Comparison of ENCODE assay signal across 8 cellular contexts in genomic region chrX:134374910-134375309, GRCh38. TPM values are rescaled to one million over a fixed set of nuclear protein-coding genes. Genes with fewer than 3 reads are reported as not detected.
A peak's percentile ranks its signal among the peaks of the same experiment; 100 is the strongest.
DNase-seq lines count a peak whose midpoint lies in the region; ATAC-seq, FAIRE-seq and TF ChIP-seq lines count a peak whose summit lies in the region.

No MANE protein-coding gene starts in this region.

- TF ChIP-seq CTCF in A549 (IDR thresholded peaks at IDR 0.05) = no peak
- no peak for TF ChIP-seq CTCF in activated B cell treated with CpG ODN at 0.5 μM for 24 hours (IDR thresholded peaks at IDR 0.05)
- no peak for TF ChIP-seq CTCF in hepatocyte (IDR thresholded peaks at IDR 0.05; ENCODE audit: poor library complexity)
- TF ChIP-seq CTCF in stomach (IDR thresholded peaks at IDR 0.05) = no peak

- CTCF ChIA-PET in A549 (lab: Yijun Ruan, JAX) = no interaction called here
- CTCF ChIA-PET in activated B cell treated with CpG ODN at 0.5 μM for 24 hours (lab: Charles Lee) = interaction anchor here (1.6 kb wide), 1 partner anchor 21 kb away, joined by 7 read pairs; no protein-coding TSS in a partner anchor

- H3K9me3 Mint-ChIP-seq in activated B cell treated with CpG ODN at 0.5 μM for 24 hours = no peaks in the 10 kb centered on the region

- POLR2A ChIA-PET in A549 (lab: Yijun Ruan, JAX) = no interaction called here
- POLR2A ChIA-PET in activated B cell treated with CpG ODN at 0.5 μM for 24 hours (lab: Charles Lee) = no interaction called here

- H2AFZ ChIP-seq in hepatocyte = no peak overlapping the region

- 88% methylated on average over 2 of the region's 2 CpGs for WGBS in A549 (ENCODE audit: missing lambda C conversion rate)
- WGBS in hepatocyte (ENCODE audit: low lambda C conversion rate, missing lambda C conversion rate) = 75% methylated on average over 2 of the region's 2 CpGs
- 81 to 92% (median 84%) methylated on average over 2 of the region's 2 CpGs for WGBS in stomach, 5 donors

- H3K79me2 ChIP-seq in hepatocyte = peaks cover 38% of the 10 kb centered on the region

- TF ChIP-seq RAD21 in A549 (conservative IDR thresholded peaks at IDR 0.05 in 1 of 2, IDR thresholded peaks at IDR 0.05 in 1 of 2) = no peak

- H3K27me3 ChIP-seq in HAP-1 (ENCODE audit: low read depth) = no peaks in the 10 kb centered on the region
- no peaks in the 10 kb centered on the region for H3K27me3 ChIP-seq in hepatocyte
- no peaks in the 10 kb centered on the region for H3K27me3 ChIP-seq in stomach

- H3K27ac ChIP-seq in A549 (no peak overlapping the region), hepatocyte (peak overlapping the region; percentile 96), stomach (no peak overlapping the region)

- peaks cover 15% of the 10 kb centered on the region for H3K36me3 Mint-ChIP-seq in activated B cell treated with CpG ODN at 0.5 μM for 24 hours (ENCODE audit: low read depth)

- peaks cover 15% of the 10 kb centered on the region; the same call in 2 of the 3 replicates for H3K4me1 ChIP-seq in A549
- H3K4me1 ChIP-seq in HAP-1 = peaks cover 28% of the 10 kb centered on the region
- peaks cover 3% of the 10 kb centered on the region for H3K4me1 ChIP-seq in hepatocyte (ENCODE audit: insufficient read depth)
- H3K4me1 ChIP-seq in stomach = peaks cover 0 to 18% (median 2%) of the 10 kb centered on the region in 4 donors

- ATAC-seq in A549 (no peak), activated B cell treated with CpG ODN at 0.5 μM for 24 hours (ENCODE audit: low read depth) (no peak)

- H3K4me2 ChIP-seq in A549 (peak overlapping the region; percentile 70), hepatocyte (peak overlapping the region; percentile 76)

- H3K36me3 ChIP-seq in HAP-1 (replicated peaks) = peaks cover 10% of the 10 kb centered on the region
- no peaks in the 10 kb centered on the region for H3K36me3 ChIP-seq in hepatocyte (replicated peaks; ENCODE audit: insufficient read depth, low read depth)
- no peaks in the 10 kb centered on the region for H3K36me3 ChIP-seq in stomach

- TF ChIP-seq POLR2A in A549 (IDR thresholded peaks at IDR 0.05; ENCODE audit: low read length) (no peak), stomach (IDR thresholded peaks at IDR 0.05) (no peak)

- H3K4me1 Mint-ChIP-seq in activated B cell treated with CpG ODN at 0.5 μM for 24 hours = peaks cover 35% of the 10 kb centered on the region

- in situ Hi-C loops in HAP-1 (cut with MboI; ENCODE audit: low sequenced_read_pairs) = loop anchor here (25.0 kb wide), 2 partner anchors 112 to 588 kb away; no protein-coding TSS in a partner anchor

- peak overlapping the region; percentile 93 for H3K4me3 Mint-ChIP-seq in activated B cell treated with CpG ODN at 0.5 μM for 24 hours

- H3K9me2 ChIP-seq in hepatocyte (replicated peaks; ENCODE audit: insufficient read depth) = no peaks in the 10 kb centered on the region

- no peak for FAIRE-seq in A549 (lab: Jason Lieb, UNC)

- H3K4me3 ChIP-seq in A549 = peak overlapping the region; percentile 89
- peak overlapping the region; percentile 89 for H3K4me3 ChIP-seq in HAP-1
- peak overlapping the region; percentile 54 for H3K4me3 ChIP-seq in hepatocyte
- H3K4me3 ChIP-seq in stomach = no peak overlapping the region

- H3K9me3 ChIP-seq in A549 = no peaks in the 10 kb centered on the region
- no peaks in the 10 kb centered on the region for H3K9me3 ChIP-seq in HAP-1
- H3K9me3 ChIP-seq in hepatocyte (ENCODE audit: low read depth) = no peaks in the 10 kb centered on the region
- no peaks in the 10 kb centered on the region for H3K9me3 ChIP-seq in stomach

- intact Hi-C loops in activated B cell treated with CpG ODN at 0.5 μM for 24 hours (cut with micrococcal nuclease) = no loop called here
- intact Hi-C loops in stomach (cut with DNase I; ENCODE audit: low total_unique reads) = no loop called here
- intact Hi-C loops in posterior cingulate gyrus (cut with DNase I) = no loop called here

- H3K27ac Mint-ChIP-seq in activated B cell treated with CpG ODN at 0.5 μM for 24 hours = peak overlapping the region; percentile 95

- H4K20me1 ChIP-seq in hepatocyte (ENCODE audit: insufficient read depth, poor library complexity, severe bottlenecking) = peaks cover 7% of the 10 kb centered on the region

- DNase-seq in A549 (ENCODE audit: low read depth in 1 of 2, low spot score in 1 of 2) = no peak
- no peak for DNase-seq in HAP-1 (ENCODE audit: low spot score in 2 of 2)
- DNase-seq in activated B cell treated with CpG ODN at 0.5 μM for 24 hours = no peak
- DNase-seq in hepatocyte (ENCODE audit: low spot score) = no peak
- no peak for DNase-seq in effector CD8-positive, alpha-beta T cell (lab: John Stamatoyannopoulos, UW)
- no peak for DNase-seq in NCI-H526 treated with DMSO at 0.1 percent for 48 hours (lab: John Stamatoyannopoulos, UW)
- DNase-seq in stomach = no peak
- no peak for DNase-seq in posterior cingulate gyrus

- TF ChIP-seq EP300 in A549 (IDR thresholded peaks at IDR 0.05) (no peak), stomach (IDR thresholded peaks at IDR 0.05) (no peak)

- no peaks in the 10 kb centered on the region for H3K27me3 Mint-ChIP-seq in activated B cell treated with CpG ODN at 0.5 μM for 24 hours

TF ChIP-seq in A549, 52 proteins besides CTCF, POLR2A, EP300 and RAD21:
- TF ChIP-seq HOXB5 (CRISPR knock-in tag; IDR thresholded peaks at IDR 0.05) = no peak
- TF ChIP-seq FOSB (CRISPR knock-in tag; IDR thresholded peaks at IDR 0.05) = no peak
- TF ChIP-seq SREBF2 (IDR thresholded peaks at IDR 0.05) = no peak
- no peak for TF ChIP-seq FOXS1 (CRISPR knock-in tag; IDR thresholded peaks at IDR 0.05)
- TF ChIP-seq EHF (CRISPR knock-in tag; IDR thresholded peaks at IDR 0.05) = no peak

RNA-seq across cellular contexts. Expression of gene PHF6, which starts 1.8 kb away (rescaled TPM):
- polyA plus RNA-seq in A549 (2011; rRNA removed) = 28.7 and 29.3 TPM in 2 replicates
- 3.9 and 4.5 TPM in 2 replicates for polyA plus RNA-seq in A549 (2012; cell fraction: cytosol; rRNA removed)
- polyA plus RNA-seq in A549 (2012; cell fraction: nucleus; rRNA removed) = 2.2 and 3.8 TPM in 2 replicates
- 25.1 to 25.6 TPM (median 25.2 TPM) in 3 replicates for polyA plus RNA-seq in A549 (2017; fragmentation: RNase III; extraction: RNeasy Plus Mini Kit Qiagen cat#74134 plus additional on column Dnase treatment)
- 9.8 and 10.8 TPM in 2 replicates for polyA minus RNA-seq in A549 (2011; rRNA and poly(A)+ RNA removed)
- total RNA-seq in activated B cell treated with CpG ODN at 0.5 μM for 24 hours = 34.9 and 39.6 TPM in 2 replicates
- total RNA-seq in hepatocyte = 20.8 and 23.5 TPM in 2 replicates
- polyA plus RNA-seq in hepatocyte = 14.1 and 15.8 TPM in 2 replicates
- 10 to 100 TPM in 4 of 5 donors, under 1 TPM in 1; 0.58 to 32.3 (median 11.1) TPM for total RNA-seq in stomach
- 1 to 10 TPM; 3.7 to 4.5 (median 4.4) TPM for polyA plus RNA-seq in stomach

Comparison
In these comparisons a context has a peak if more than half of its experiments do, and no peak if none do; other contexts are left out.
1. H3K4me3 ChIP-seq: peak in A549 (single experiment), HAP-1 (single experiment) and hepatocyte (single experiment); none in stomach (0 of 4).